Comparison of ENCODE assay signal across 1 cellular context in the genomic region with DNA sequence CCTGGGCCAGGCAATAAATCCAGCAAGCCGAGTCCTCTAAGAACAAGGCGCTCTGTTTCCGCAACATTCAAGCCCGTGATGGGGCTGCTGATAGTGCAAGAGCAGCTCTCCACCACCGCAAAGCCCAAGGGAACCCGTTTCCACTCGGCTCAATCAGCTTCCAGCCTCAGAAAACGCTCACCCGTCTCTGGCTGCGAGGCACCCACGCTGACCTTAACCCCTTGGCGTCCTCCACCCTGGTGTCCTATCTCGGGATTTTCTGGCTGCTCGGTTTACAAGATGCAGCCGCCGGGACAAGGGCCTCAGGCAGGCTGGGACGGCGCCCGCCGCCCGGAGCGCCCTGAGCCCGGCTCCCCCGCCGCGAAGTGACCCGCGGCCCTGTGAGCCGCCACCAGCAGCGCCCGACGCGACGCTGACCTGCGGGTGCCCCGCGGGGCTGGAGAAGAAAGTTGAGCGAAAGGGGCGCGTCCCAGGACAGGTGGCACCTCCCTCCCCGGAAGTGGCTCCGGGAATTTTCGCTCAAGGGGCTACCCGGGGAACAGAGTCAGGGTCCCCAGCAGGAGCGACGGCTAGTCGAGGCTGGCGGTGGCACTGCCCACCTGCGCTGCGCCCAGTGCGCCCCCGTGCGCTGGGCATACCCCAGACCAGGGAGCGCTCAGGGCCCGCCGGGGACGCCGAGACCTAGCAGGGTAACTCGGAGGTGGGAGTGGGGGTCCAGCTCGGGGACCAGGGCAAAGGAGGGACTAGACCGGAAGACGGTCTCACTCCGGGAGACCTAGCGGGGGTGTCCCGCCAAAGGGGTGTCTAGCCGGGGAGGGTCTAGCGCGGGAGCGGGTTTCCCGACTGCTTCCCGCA.
TF ChIP-seq lines count a peak whose summit lies in the region.

No MANE protein-coding gene starts in this region.

TF ChIP-seq in WTC11, 78 proteins besides CTCF, POLR2A, EP300 and RAD21 (continued from another document):
- TF ChIP-seq GABPB1 (CRISPR knock-in tag; IDR thresholded peaks at IDR 0.05) (0 out of 2 replicates have a peak, but pooled peaks have one; percentile 3), KAT7 (CRISPR knock-in tag; IDR thresholded peaks at IDR 0.05; ENCODE audit: borderline replicate concordance) (peak; percentile 77), ZNF423 (CRISPR knock-in tag; IDR thresholded peaks at IDR 0.05) (peak; percentile 84), SP1 (CRISPR knock-in tag; conservative IDR thresholded peaks at IDR 0.05) (no peak)
- TF ChIP-seq, protein P1, sequence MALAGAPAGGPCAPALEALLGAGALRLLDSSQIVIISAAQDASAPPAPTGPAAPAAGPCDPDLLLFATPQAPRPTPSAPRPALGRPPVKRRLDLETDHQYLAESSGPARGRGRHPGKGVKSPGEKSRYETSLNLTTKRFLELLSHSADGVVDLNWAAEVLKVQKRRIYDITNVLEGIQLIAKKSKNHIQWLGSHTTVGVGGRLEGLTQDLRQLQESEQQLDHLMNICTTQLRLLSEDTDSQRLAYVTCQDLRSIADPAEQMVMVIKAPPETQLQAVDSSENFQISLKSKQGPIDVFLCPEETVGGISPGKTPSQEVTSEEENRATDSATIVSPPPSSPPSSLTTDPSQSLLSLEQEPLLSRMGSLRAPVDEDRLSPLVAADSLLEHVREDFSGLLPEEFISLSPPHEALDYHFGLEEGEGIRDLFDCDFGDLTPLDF (CRISPR knock-in tag; IDR thresholded peaks at IDR 0.05): no peak
- TF ChIP-seq, protein P2, sequence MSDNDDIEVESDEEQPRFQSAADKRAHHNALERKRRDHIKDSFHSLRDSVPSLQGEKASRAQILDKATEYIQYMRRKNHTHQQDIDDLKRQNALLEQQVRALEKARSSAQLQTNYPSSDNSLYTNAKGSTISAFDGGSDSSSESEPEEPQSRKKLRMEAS (CRISPR knock-in tag; IDR thresholded peaks at IDR 0.05): 0 out of 2 replicates have a peak, but pooled peaks have one; percentile 5
TF ChIP-seq in WTC11: peak in this region for 8.
